ENCODE assay signal across 12 cellular contexts in the genomic region with DNA sequence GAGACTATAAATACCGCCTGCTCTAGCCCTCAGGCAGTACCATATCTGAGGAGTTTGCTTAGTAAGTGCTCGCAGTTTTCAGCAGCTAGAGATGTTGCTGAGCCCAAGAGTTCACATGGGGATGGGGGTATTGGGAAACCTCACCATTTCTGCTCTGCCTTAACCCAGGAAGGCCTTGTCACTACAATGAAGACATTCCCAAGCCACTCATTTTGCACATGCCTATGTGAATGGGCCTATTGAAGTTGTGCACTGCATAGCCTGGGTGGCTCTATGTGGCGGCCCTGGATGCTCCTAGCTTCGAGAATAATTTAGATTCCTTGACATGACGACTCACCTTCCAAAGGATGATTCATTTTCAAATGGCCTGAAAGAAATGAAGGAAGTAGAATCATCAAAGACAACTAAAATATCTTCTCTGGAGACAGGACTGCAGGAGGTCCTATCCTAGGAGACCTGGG.
DNase-seq lines count a peak whose midpoint lies in the region; ATAC-seq and TF ChIP-seq lines count a peak whose summit lies in the region.
"Had no signal": no experiment of that assay in that cellular context is flagged by ENCODE, and none has a peak within 500 bp of the region (broad histone marks: within the 10 kb centered on the region; RNA-seq: fewer than 3 reads in every experiment).

No MANE protein-coding gene starts in this region.

- DNase-seq in GM23248 (peak; percentile 93), RWPE1 (ENCODE audit: low spot score) (peak; percentile 69), fibroblast of mammary gland (ENCODE audit: low read depth) (peak; percentile 83), neural progenitor cell (ENCODE audit: low spot score) (no peak), NCI-H446 (lab: John Stamatoyannopoulos, UW) (no peak), colonic mucosa (no peak)
- DNase-seq: activated CD4-positive, alpha-beta memory T cell treated with anti-CD3 and anti-CD28 coated beads for 36 hours; activated naive CD4-positive, alpha-beta T cell treated with anti-CD3 and anti-CD28 coated beads, Interleukin-2, amount 50 U/mL, for 16 hours; NCI-H1930 had no signal

- H3K27me3 ChIP-seq in GM23248 (replicated peaks; ENCODE audit: insufficient read depth) (no peaks in the 10 kb centered on the region), skeletal muscle satellite cell (ENCODE audit: control insufficient read depth, insufficient read depth, low read length) (peaks cover 31% of the 10 kb centered on the region), neural progenitor cell (no peaks in the 10 kb centered on the region), colonic mucosa (no peaks in the 10 kb centered on the region)

- H3K9me3 ChIP-seq in GM23248 (ENCODE audit: low read depth) (no peaks in the 10 kb centered on the region), skeletal muscle satellite cell (replicated peaks; ENCODE audit: low read length) (no peaks in the 10 kb centered on the region), neural progenitor cell (ENCODE audit: low read depth) (no peaks in the 10 kb centered on the region), colonic mucosa (no peaks in the 10 kb centered on the region)
- H3K9me3 ChIP-seq: prostate gland had no signal

- in situ Hi-C loops in GM23248 (cut with MboI), result no loop called here

- 0 out of 2 replicates have a peak overlapping the region, but pooled peaks have one; percentile 2 for H3K4me3 ChIP-seq in GM23248
- H3K4me3 ChIP-seq in fibroblast of mammary gland (ENCODE audit: control insufficient read depth, low read depth, low read length), result no peak overlapping the region
- no peak overlapping the region for H3K4me3 ChIP-seq in skeletal muscle satellite cell (ENCODE audit: low read length)
- no peak overlapping the region for H3K4me3 ChIP-seq in neural progenitor cell
- no peak overlapping the region for H3K4me3 ChIP-seq in colonic mucosa
- H3K4me3 ChIP-seq: prostate gland had no signal

- intact Hi-C loops in colonic mucosa (cut with DNase I), result no loop called here

- peak overlapping the region; percentile 46 for H3K4me2 ChIP-seq in GM23248 (ENCODE audit: unreplicated experiment)
- no peak overlapping the region for H3K4me2 ChIP-seq in skeletal muscle satellite cell (ENCODE audit: low read length)
- H3K4me2 ChIP-seq in neural progenitor cell, result no peak overlapping the region

- POLR2A ChIA-PET in RWPE1 (lab: Yijun Ruan, JAX; ENCODE audit: low non-redundant PET), result no interaction called here

- H3K27ac Mint-ChIP-seq in neural progenitor cell, result no peak overlapping the region
- H3K27ac Mint-ChIP-seq: activated CD4-positive, alpha-beta memory T cell treated with anti-CD3 and anti-CD28 coated beads for 36 hours had no signal

- H3K9ac ChIP-seq in GM23248, result peak overlapping the region; percentile 58
- peak overlapping the region; percentile 8 for H3K9ac ChIP-seq in skeletal muscle satellite cell (ENCODE audit: low read depth, low read length)
- H3K9ac ChIP-seq in neural progenitor cell, result no peak overlapping the region
- H3K9ac ChIP-seq in colonic mucosa (ENCODE audit: low read depth in 2 of 2, low read length in 2 of 2), result no peak overlapping the region

- ATAC-seq in HG02981 (IDR thresholded peaks at IDR 0.05; ENCODE audit: unreplicated experiment), result no peak

- H3K4me1 Mint-ChIP-seq in neural progenitor cell, result peaks cover 2% of the 10 kb centered on the region

- H3K4me1 ChIP-seq in GM23248 (ENCODE audit: insufficient read depth) (peaks cover 31% of the 10 kb centered on the region), skeletal muscle satellite cell (ENCODE audit: control insufficient read depth, insufficient read depth, low read length) (peaks cover 33% of the 10 kb centered on the region), neural progenitor cell (peaks cover 3% of the 10 kb centered on the region), colonic mucosa (no peaks in the 10 kb centered on the region)
- H3K4me1 ChIP-seq: prostate gland had no signal

- H3K79me2 ChIP-seq in GM23248 (ENCODE audit: insufficient read depth) (no peaks in the 10 kb centered on the region), neural progenitor cell (ENCODE audit: low read depth) (no peaks in the 10 kb centered on the region)

- H3K36me3 Mint-ChIP-seq in neural progenitor cell, result no peaks in the 10 kb centered on the region
- H3K36me3 Mint-ChIP-seq: activated CD4-positive, alpha-beta memory T cell treated with anti-CD3 and anti-CD28 coated beads for 36 hours had no signal

- H3K36me3 ChIP-seq in GM23248 (ENCODE audit: low read depth), result no peaks in the 10 kb centered on the region
- no peaks in the 10 kb centered on the region for H3K36me3 ChIP-seq in skeletal muscle satellite cell (ENCODE audit: insufficient read depth, low read length)
- no peaks in the 10 kb centered on the region for H3K36me3 ChIP-seq in neural progenitor cell
- no peaks in the 10 kb centered on the region for H3K36me3 ChIP-seq in colonic mucosa
- H3K36me3 ChIP-seq: prostate gland had no signal

- H3F3A ChIP-seq in GM23248 (ENCODE audit: insufficient read depth) (peaks cover 27% of the 10 kb centered on the region), neural progenitor cell (ENCODE audit: low read depth) (no peaks in the 10 kb centered on the region)

- no peak overlapping the region for H3K4me3 Mint-ChIP-seq in neural progenitor cell
- H3K4me3 Mint-ChIP-seq: activated CD4-positive, alpha-beta memory T cell treated with anti-CD3 and anti-CD28 coated beads for 36 hours had no signal

- CTCF ChIA-PET in RWPE1 (lab: Yijun Ruan, JAX), result no interaction called here

- no peaks in the 10 kb centered on the region for H3K27me3 Mint-ChIP-seq in neural progenitor cell (ENCODE audit: insufficient read depth, low read depth)

- H2AFZ ChIP-seq in GM23248 (no peak overlapping the region), neural progenitor cell (replicated peaks) (no peak overlapping the region)

- H3K27ac ChIP-seq in GM23248, result peak overlapping the region; percentile 92
- peak overlapping the region; percentile 78 for H3K27ac ChIP-seq in RWPE1
- H3K27ac ChIP-seq in neural progenitor cell, result no peak overlapping the region
- no peak overlapping the region for H3K27ac ChIP-seq in colonic mucosa
- H3K27ac ChIP-seq: prostate gland had no signal

- no peaks in the 10 kb centered on the region for H4K20me1 ChIP-seq in GM23248 (ENCODE audit: insufficient read depth)
- no peaks in the 10 kb centered on the region for H4K20me1 ChIP-seq in neural progenitor cell (ENCODE audit: low read depth)

- TF ChIP-seq CTCF in RWPE1 (conservative IDR thresholded peaks at IDR 0.05; ENCODE audit: low read depth) (no peak), fibroblast of mammary gland (conservative IDR thresholded peaks at IDR 0.05; ENCODE audit: control insufficient read depth, insufficient read depth, low read depth, low read length) (no peak), neural progenitor cell (IDR thresholded peaks at IDR 0.05) (no peak), colonic mucosa (IDR thresholded peaks at IDR 0.05) (no peak)

- 24 to 34% methylated on average over 5 of the region's 5 CpGs for WGBS in GM23248 (ENCODE audit: low coverage in 1 of 2, low lambda C conversion rate in 2 of 2, missing lambda C conversion rate in 2 of 2), 2 experiments

- no peaks in the 10 kb centered on the region for H3K9me2 ChIP-seq in GM23248 (ENCODE audit: insufficient read depth)

- H3K9me3 Mint-ChIP-seq in neural progenitor cell, result peaks cover 4% of the 10 kb centered on the region
- H3K9me3 Mint-ChIP-seq: activated CD4-positive, alpha-beta memory T cell treated with anti-CD3 and anti-CD28 coated beads for 36 hours had no signal

Comparison
In these comparisons a context has a peak if more than half of its experiments do, and no peak if none do; other contexts are left out.
1. DNase-seq: peak in GM23248 (single experiment), RWPE1 (single experiment) and fibroblast of mammary gland (single experiment); none in neural progenitor cell (single experiment), NCI-H446 (0 of 2) and colonic mucosa (single experiment).
2. H3K27ac ChIP-seq: peak in GM23248 (single experiment) and RWPE1 (single experiment); none in neural progenitor cell (single experiment) and colonic mucosa (single experiment).
3. H3K9ac ChIP-seq: peak in GM23248 (single experiment) and skeletal muscle satellite cell (single experiment); none in neural progenitor cell (single experiment) and colonic mucosa (0 of 2).